Comparison of ENCODE assay signal across 8 cellular contexts in the genomic region with DNA sequence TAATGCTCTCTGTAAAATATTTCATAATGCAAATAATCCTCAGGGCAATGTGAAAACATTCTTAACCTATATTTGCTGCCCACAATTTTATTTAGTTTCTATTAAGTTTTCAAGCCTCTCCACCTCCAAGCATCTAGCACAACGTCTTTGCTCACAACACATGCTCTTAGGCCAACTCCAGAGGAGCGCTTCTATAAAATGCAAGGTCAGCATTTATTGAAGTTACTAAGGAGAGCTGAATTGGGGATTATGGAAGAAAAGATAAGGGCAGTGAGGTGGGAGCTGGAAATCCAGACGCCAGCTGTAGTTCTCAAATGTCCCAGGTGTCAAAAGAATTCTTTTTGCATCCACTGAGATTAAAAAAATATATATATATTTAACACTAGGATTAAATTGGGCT. TPM values are rescaled to one million over a fixed set of nuclear protein-coding genes. Genes with fewer than 3 reads are reported as not detected.
DNase-seq lines count a peak whose midpoint lies in the region; ATAC-seq, FAIRE-seq and TF ChIP-seq lines count a peak whose summit lies in the region.

No MANE protein-coding gene starts in this region.

- H3K9ac ChIP-seq in keratinocyte (ENCODE audit: control insufficient read depth, extremely low read depth, insufficient read depth, low read length), result no peak overlapping the region

- H3K27me3 ChIP-seq in keratinocyte (ENCODE audit: control insufficient read depth, extremely low read depth, insufficient read depth, low read length) (no peaks in the 10 kb centered on the region), thoracic aorta (replicated peaks; ENCODE audit: insufficient read depth) (no peaks in the 10 kb centered on the region), uterus (no peaks in the 10 kb centered on the region)

- no peaks in the 10 kb centered on the region for H3K27me3 Mint-ChIP-seq in activated T-cell treated with anti-CD3 and anti-CD28 coated beads, Interleukin-2, amount 50 U/mL, for 4 hours (ENCODE audit: low read depth)
- H3K27me3 Mint-ChIP-seq in activated CD8-positive, alpha-beta T cell treated with anti-CD3 and anti-CD28 coated beads, Interleukin-2, amount 10 ng/mL, durations not matched to agents 7 days and 5 days (ENCODE audit: low read depth), result no peaks in the 10 kb centered on the region

- H3K4me1 Mint-ChIP-seq in activated T-cell treated with anti-CD3 and anti-CD28 coated beads, Interleukin-2, amount 50 U/mL, for 4 hours (ENCODE audit: low read depth), result peaks cover 27% of the 10 kb centered on the region
- H3K4me1 Mint-ChIP-seq in activated CD8-positive, alpha-beta T cell treated with anti-CD3 and anti-CD28 coated beads, Interleukin-2, amount 10 ng/mL, durations not matched to agents 7 days and 5 days (ENCODE audit: low read depth), result peaks cover 24% of the 10 kb centered on the region

- H3K36me3 ChIP-seq in keratinocyte (ENCODE audit: control insufficient read depth in 2 of 2, extremely low read depth in 1 of 2, insufficient read depth in 2 of 2, low read length in 2 of 2), result peaks cover 0 to 2% of the 10 kb centered on the region in 2 experiments
- H3K36me3 ChIP-seq in thoracic aorta, result peaks cover 4% of the 10 kb centered on the region
- H3K36me3 ChIP-seq in uterus, result no peaks in the 10 kb centered on the region

- no peaks in the 10 kb centered on the region for H4K20me1 ChIP-seq in keratinocyte (ENCODE audit: control insufficient read depth, extremely low read depth, insufficient read depth, low read length)

- peak overlapping the region; percentile 99 for H2AFZ ChIP-seq in keratinocyte (ENCODE audit: control insufficient read depth, low read length)

- no peak for DNase-seq in activated T-cell treated with anti-CD3 and anti-CD28 coated beads, Interleukin-2, amount 50 U/mL, for 4 hours
- DNase-seq in activated T-cell treated with anti-CD3 and anti-CD28 coated beads for 4 hours, result no peak
- no peak for DNase-seq in activated CD8-positive, alpha-beta T cell treated with anti-CD3 and anti-CD28 coated beads, Interleukin-2, amount 10 ng/mL, durations not matched to agents 7 days and 5 days
- DNase-seq in keratinocyte (ENCODE audit: low read depth, low spot score), result no peak
- DNase-seq in thoracic aorta (ENCODE audit: low spot score), result no peak
- DNase-seq in NCI-H345 (lab: John Stamatoyannopoulos, UW), result no peak
- DNase-seq in uterus, result no peak
- no peak for DNase-seq in DMS153 (lab: John Stamatoyannopoulos, UW)

- H3K9me3 ChIP-seq in keratinocyte (ENCODE audit: control insufficient read depth, low read depth, low read length) (peaks cover 2% of the 10 kb centered on the region), thoracic aorta (no peaks in the 10 kb centered on the region), uterus (no peaks in the 10 kb centered on the region)

- H3K27ac ChIP-seq in keratinocyte (ENCODE audit: control insufficient read depth, insufficient read depth, low read length) (peak overlapping the region; percentile 99), thoracic aorta (no peak overlapping the region), uterus (no peak overlapping the region)

- ATAC-seq in activated T-cell treated with anti-CD3 and anti-CD28 coated beads, Interleukin-2, amount 50 U/mL, for 4 hours, result no peak
- no peak for ATAC-seq in activated CD8-positive, alpha-beta T cell treated with anti-CD3 and anti-CD28 coated beads, Interleukin-2, amount 10 ng/mL, durations not matched to agents 7 days and 5 days
- no peak for ATAC-seq in thoracic aorta (ENCODE audit: insufficient number of reproducible peaks, low FRiP score, low read depth)

- H3K4me2 ChIP-seq in keratinocyte (ENCODE audit: control insufficient read depth, extremely low read depth, insufficient read depth, low read depth, low read length), result peak overlapping the region; percentile 91

- H3K9me3 Mint-ChIP-seq in activated T-cell treated with anti-CD3 and anti-CD28 coated beads, Interleukin-2, amount 50 U/mL, for 4 hours, result peaks cover 4% of the 10 kb centered on the region
- peaks cover 5% of the 10 kb centered on the region for H3K9me3 Mint-ChIP-seq in activated CD8-positive, alpha-beta T cell treated with anti-CD3 and anti-CD28 coated beads, Interleukin-2, amount 10 ng/mL, durations not matched to agents 7 days and 5 days (ENCODE audit: insufficient read depth)

- dilution Hi-C loops in keratinocyte (cut with MboI; ENCODE audit: extremely low pct_ligation_motif_present, low sequenced_read_pairs), result no loop called here

- TF ChIP-seq POLR2A in uterus (IDR thresholded peaks at IDR 0.05), result no peak

- POLR2A ChIA-PET in activated CD8-positive, alpha-beta T cell treated with anti-CD3 and anti-CD28 coated beads, Interleukin-2, amount 10 ng/mL, durations not matched to agents 7 days and 5 days (lab: Charles Lee), result interaction anchor here (0.9 to 4.0 kb wide), 2 partner anchors 145 to 393 kb away, joined by 3 to 29 read pairs; partner anchors contain the start of genes LRRC58 and NDUFB4

- intact Hi-C loops in uterus (cut with DNase I; ENCODE audit: low total_unique reads), result no loop called here

- H3K4me3 ChIP-seq in keratinocyte (ENCODE audit: control insufficient read depth in 2 of 3, extremely low read depth in 1 of 3, insufficient read depth in 2 of 3, low read depth in 1 of 3, low read length in 3 of 3) (peak overlapping the region; percentile 82 to 93 (median 92)), thoracic aorta (peak overlapping the region; percentile 98), uterus (peak overlapping the region in 1 of 2 donors; percentile 92)

- CTCF ChIA-PET in activated CD8-positive, alpha-beta T cell treated with anti-CD3 and anti-CD28 coated beads, Interleukin-2, amount 10 ng/mL, durations not matched to agents 7 days and 5 days (lab: Charles Lee), result interaction anchor here (1.0 to 1.6 kb wide), 2 partner anchors 54 to 324 kb away, joined by 4 to 7 read pairs; no protein-coding TSS in a partner anchor

- H3K79me2 ChIP-seq in keratinocyte (ENCODE audit: control insufficient read depth, insufficient read depth, low read length), result peaks cover 43% of the 10 kb centered on the region

- TF ChIP-seq CTCF in keratinocyte (optimal IDR thresholded peaks at IDR 0.05 in 1 of 3, IDR thresholded peaks at IDR 0.05 in 1 of 3, conservative IDR thresholded peaks at IDR 0.05 in 1 of 3; ENCODE audit: extremely low read depth in 1 of 3, insufficient read depth in 2 of 3, low read length in 3 of 3), result no peak
- TF ChIP-seq CTCF in thoracic aorta (IDR thresholded peaks at IDR 0.05), result no peak
- TF ChIP-seq CTCF in uterus (IDR thresholded peaks at IDR 0.05), result no peak

- peak overlapping the region; percentile 97 for H3K4me3 Mint-ChIP-seq in activated T-cell treated with anti-CD3 and anti-CD28 coated beads, Interleukin-2, amount 50 U/mL, for 4 hours
- H3K4me3 Mint-ChIP-seq in activated CD8-positive, alpha-beta T cell treated with anti-CD3 and anti-CD28 coated beads, Interleukin-2, amount 10 ng/mL, durations not matched to agents 7 days and 5 days, result peak overlapping the region; percentile 95

- FAIRE-seq in keratinocyte (lab: Jason Lieb, UNC), result no peak

- H3K4me1 ChIP-seq in keratinocyte (ENCODE audit: control insufficient read depth, extremely low read depth, insufficient read depth, low read length) (peaks cover 9% of the 10 kb centered on the region), thoracic aorta (ENCODE audit: control insufficient read depth in 1 of 2, low read depth in 2 of 2) (peaks cover 9 to 15% of the 10 kb centered on the region in 2 donors), uterus (no peaks in the 10 kb centered on the region)

- H3K36me3 Mint-ChIP-seq in activated T-cell treated with anti-CD3 and anti-CD28 coated beads, Interleukin-2, amount 50 U/mL, for 4 hours (ENCODE audit: insufficient read depth), result peaks cover 4% of the 10 kb centered on the region
- H3K36me3 Mint-ChIP-seq in activated CD8-positive, alpha-beta T cell treated with anti-CD3 and anti-CD28 coated beads, Interleukin-2, amount 10 ng/mL, durations not matched to agents 7 days and 5 days (ENCODE audit: low read depth), result peaks cover 23% of the 10 kb centered on the region

- H3K9me1 ChIP-seq in keratinocyte (ENCODE audit: control insufficient read depth, extremely low read depth, insufficient read depth, low read length), result no peaks in the 10 kb centered on the region

- H3K27ac Mint-ChIP-seq in activated CD8-positive, alpha-beta T cell treated with anti-CD3 and anti-CD28 coated beads, Interleukin-2, amount 10 ng/mL, durations not matched to agents 7 days and 5 days, result peak overlapping the region; percentile 98

RNA-seq across cellular contexts. Expression of gene RABL3, which starts 1.0 kb away (rescaled TPM):
- total RNA-seq in activated T-cell treated with anti-CD3 and anti-CD28 coated beads, Interleukin-2, amount 50 U/mL, for 4 hours, result 10 to 100 TPM; 30.8 to 39.8 (median 36.5) TPM
- total RNA-seq in activated CD8-positive, alpha-beta T cell treated with anti-CD3 and anti-CD28 coated beads, Interleukin-2, amount 10 ng/mL, durations not matched to agents 7 days and 5 days, result 10 to 100 TPM; 24.4 to 25.5 TPM
- polyA plus RNA-seq in keratinocyte, result 7.6 to 13.4 TPM (median 8.2 TPM) in 3 replicates
- polyA plus RNA-seq in keratinocyte (2011; ENCODE audit: low read depth), result 11.6 TPM
- 6.6 and 13.2 TPM in 2 replicates for polyA plus RNA-seq in keratinocyte (2011; cell fraction: cytosol; rRNA removed)
- 6.6 and 8.3 TPM in 2 replicates for polyA plus RNA-seq in keratinocyte (2011; cell fraction: nucleus; rRNA removed)
- polyA plus RNA-seq in keratinocyte (2012; ENCODE audit: low replicate concordance), result 16.7 and 19.5 TPM in 2 replicates
- polyA minus RNA-seq in keratinocyte, result 2.9 to 15.6 TPM (median 10.7 TPM) in 3 replicates
- 5.8 TPM for polyA minus RNA-seq in keratinocyte (2011; cell fraction: cytosol; rRNA and poly(A)+ RNA removed)
- polyA minus RNA-seq in keratinocyte (2011; cell fraction: nucleus; rRNA and poly(A)+ RNA removed), result 3.4 and 8.5 TPM in 2 replicates
- total RNA-seq in thoracic aorta (10 to 100 TPM; 29.7 to 32.0 TPM), uterus (10 to 100 TPM in 3 of 4 donors, 1 to 10 TPM in 1; 9.1 to 54.6 (median 31.7) TPM)

RNA-seq across cellular contexts. Expression of gene GTF2E1, which starts 1.2 kb away (rescaled TPM):
- 10 to 100 TPM; 22.6 to 25.5 (median 24.9) TPM for total RNA-seq in activated T-cell treated with anti-CD3 and anti-CD28 coated beads, Interleukin-2, amount 50 U/mL, for 4 hours
- total RNA-seq in activated CD8-positive, alpha-beta T cell treated with anti-CD3 and anti-CD28 coated beads, Interleukin-2, amount 10 ng/mL, durations not matched to agents 7 days and 5 days, result 10 to 100 TPM; 32.3 to 32.4 TPM
- polyA plus RNA-seq in keratinocyte, result 8.3 to 14.8 TPM (median 13.2 TPM) in 3 replicates
- polyA plus RNA-seq in keratinocyte (2011; ENCODE audit: low read depth), result 5.6 TPM
- 6.9 and 10.4 TPM in 2 replicates for polyA plus RNA-seq in keratinocyte (2011; cell fraction: cytosol; rRNA removed)
- polyA plus RNA-seq in keratinocyte (2011; cell fraction: nucleus; rRNA removed), result 12.7 and 17.7 TPM in 2 replicates
- polyA plus RNA-seq in keratinocyte (2012; ENCODE audit: low replicate concordance), result 8.3 and 9.1 TPM in 2 replicates
- polyA minus RNA-seq in keratinocyte, result 15.0 to 19.4 TPM (median 16.6 TPM) in 3 replicates
- 6.5 TPM for polyA minus RNA-seq in keratinocyte (2011; cell fraction: cytosol; rRNA and poly(A)+ RNA removed)
- polyA minus RNA-seq in keratinocyte (2011; cell fraction: nucleus; rRNA and poly(A)+ RNA removed), result 7.6 and 12.0 TPM in 2 replicates
- total RNA-seq in thoracic aorta (1 to 10 TPM; 6.6 to 6.8 TPM), uterus (10 to 100 TPM; 11.0 to 38.5 (median 16.6) TPM)

RNA-seq across cellular contexts. Expression of gene HGD, which starts 59.3 kb away (rescaled TPM):
- under 1 TPM; 0.38 to 0.90 (median 0.49) TPM for total RNA-seq in activated T-cell treated with anti-CD3 and anti-CD28 coated beads, Interleukin-2, amount 50 U/mL, for 4 hours
- total RNA-seq in activated CD8-positive, alpha-beta T cell treated with anti-CD3 and anti-CD28 coated beads, Interleukin-2, amount 10 ng/mL, durations not matched to agents 7 days and 5 days, result under 1 TPM; 0.26 to 0.29 TPM
- polyA plus RNA-seq in keratinocyte, result 0.02 to 0.30 TPM in 2 of 3 replicates, not detected in the other
- polyA plus RNA-seq in keratinocyte (2011; ENCODE audit: low read depth), result not detected
- not detected in 2 replicates for polyA plus RNA-seq in keratinocyte (2011; cell fraction: cytosol; rRNA removed)
- polyA plus RNA-seq in keratinocyte (2011; cell fraction: nucleus; rRNA removed), result 0.40 and 1.3 TPM in 2 replicates
- polyA plus RNA-seq in keratinocyte (2012; ENCODE audit: low replicate concordance), result 0.93 TPM in 1 of 2 replicates, not detected in the other
- polyA minus RNA-seq in keratinocyte, result 0.79 to 1.6 TPM in 2 of 3 replicates, not detected in the other
- not detected for polyA minus RNA-seq in keratinocyte (2011; cell fraction: cytosol; rRNA and poly(A)+ RNA removed)
- 0.84 and 1.2 TPM in 2 replicates for polyA minus RNA-seq in keratinocyte (2011; cell fraction: nucleus; rRNA and poly(A)+ RNA removed)
- total RNA-seq in thoracic aorta, result under 1 TPM in 1 of 2 donors, not detected in 1; 0.14 TPM
- total RNA-seq in uterus, result 1 to 10 TPM in 2 of 4 donors, under 1 TPM in 1, not detected in 1; 0.98 to 7.4 (median 6.4) TPM
